Comparison of ENCODE assay signal across 15 cellular contexts in the genomic region with DNA sequence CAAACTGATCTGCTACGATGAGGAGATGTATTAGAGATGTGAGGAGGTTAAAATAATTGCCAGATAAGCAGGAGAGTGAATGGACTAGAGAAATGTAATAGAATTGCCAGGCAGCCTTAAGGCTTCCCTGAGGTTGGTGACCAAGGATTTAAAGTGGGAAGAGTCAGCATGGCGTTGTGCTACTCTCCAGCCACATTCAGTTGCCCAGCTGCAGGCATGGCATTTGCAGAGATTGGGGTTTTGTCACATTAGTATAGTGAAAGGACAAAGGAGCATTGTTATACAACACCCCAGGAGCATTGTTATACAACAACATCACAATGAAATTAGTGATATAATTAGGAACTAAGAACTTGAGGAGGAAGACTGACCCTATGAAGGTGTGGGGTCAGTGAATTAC. TPM values are rescaled to one million over a fixed set of nuclear protein-coding genes. Genes with fewer than 3 reads are reported as not detected.
DNase-seq lines count a peak whose midpoint lies in the region; ATAC-seq and TF ChIP-seq lines count a peak whose summit lies in the region.
"Had no signal": no experiment of that assay in that cellular context is flagged by ENCODE, and none has a peak within 500 bp of the region (broad histone marks: within the 10 kb centered on the region; RNA-seq: fewer than 3 reads in every experiment).

No MANE protein-coding gene starts in this region.

- no peak overlapping the region for H3K4me3 ChIP-seq in GM23338
- H3K4me3 ChIP-seq in fibroblast of lung (replicated peaks in 1 of 4; ENCODE audit: control extremely low read depth in 1 of 4, insufficient read depth in 1 of 4, low read depth in 3 of 4, low read length in 4 of 4): no peak overlapping the region
- no peak overlapping the region for H3K4me3 ChIP-seq in transverse colon
- H3K4me3 ChIP-seq: breast epithelium, gastroesophageal sphincter, tibial artery had no signal

- H2AFZ ChIP-seq in GM23338 (no peak overlapping the region), fibroblast of lung (ENCODE audit: low read length) (no peak overlapping the region)

- TF ChIP-seq POLR2A in transverse colon (IDR thresholded peaks at IDR 0.05): no peak

- DNase-seq in GM23338 (ENCODE audit: low spot score): peak; percentile 35
- DNase-seq in T-helper 17 cell: no peak
- no peak for DNase-seq in fibroblast of lung (ENCODE audit: low read depth in 2 of 2)
- DNase-seq in putamen (ENCODE audit: low spot score): peak; percentile 78
- DNase-seq in activated effector memory CD4-positive, alpha-beta T cell treated with anti-CD3 and anti-CD28 coated beads, Interleukin-2, amount 50 U/mL, for 16 hours: no peak
- DNase-seq in transverse colon: no peak
- DNase-seq in COLO668 (lab: John Stamatoyannopoulos, UW; ENCODE audit: unreplicated experiment): no peak
- DNase-seq: activated effector memory CD4-positive, alpha-beta T cell treated with Interleukin-2 at 50 U/mL for 16 hours; CD4-positive, alpha-beta T cell; NCI-H2171; SHP77 treated with DMSO at 0.1 percent for 48 hours; tibial artery had no signal

- H3K27ac ChIP-seq in GM23338 (ENCODE audit: low read depth) (no peak overlapping the region), fibroblast of lung (ENCODE audit: insufficient read depth, low read length) (no peak overlapping the region), transverse colon (no peak overlapping the region)
- H3K27ac ChIP-seq: gastroesophageal sphincter, tibial artery had no signal

- H3K4me3 Mint-ChIP-seq in GM23338 (no peak overlapping the region), T-helper 17 cell (no peak overlapping the region)
- H3K4me3 Mint-ChIP-seq: CD4-positive, alpha-beta T cell had no signal

- H3K27ac Mint-ChIP-seq in GM23338 (peak overlapping the region; percentile 7; the same call in 1 of the 2 replicates), T-helper 17 cell (peak overlapping the region; percentile 82)
- H3K27ac Mint-ChIP-seq: CD4-positive, alpha-beta T cell had no signal

- in situ Hi-C loops in transverse colon (cut with MboI; ENCODE audit: low pct_ligation_motif_present in 1 of 4, low pct_unique_long_range_greater_than_20kb in 1 of 4, low sequenced_read_pairs in 3 of 4): no loop called here

- no peaks in the 10 kb centered on the region for H3K9me3 Mint-ChIP-seq in GM23338
- H3K9me3 Mint-ChIP-seq: CD4-positive, alpha-beta T cell had no signal

- H3K27me3 ChIP-seq in GM23338 (ENCODE audit: insufficient read depth) (no peaks in the 10 kb centered on the region), fibroblast of lung (ENCODE audit: control insufficient read depth, insufficient read depth, low read length) (no peaks in the 10 kb centered on the region), transverse colon (no peaks in the 10 kb centered on the region)
- H3K27me3 ChIP-seq: breast epithelium, gastroesophageal sphincter, tibial artery had no signal

- H3F3A ChIP-seq in GM23338 (replicated peaks; ENCODE audit: low read depth): no peaks in the 10 kb centered on the region

- H3K4me1 ChIP-seq in GM23338 (ENCODE audit: insufficient read depth) (peaks cover 21% of the 10 kb centered on the region; the same call in 1 of the 2 replicates), fibroblast of lung (ENCODE audit: control insufficient read depth, extremely low read depth, insufficient read depth, low read length) (peaks cover 14% of the 10 kb centered on the region), transverse colon (peaks cover 0 to 15% (median 0%) of the 10 kb centered on the region in 4 donors)
- H3K4me1 ChIP-seq: breast epithelium had no signal

- peaks cover 84% of the 10 kb centered on the region for H3K79me2 ChIP-seq in GM23338 (replicated peaks; ENCODE audit: insufficient read depth)
- peaks cover 77% of the 10 kb centered on the region for H3K79me2 ChIP-seq in fibroblast of lung (ENCODE audit: control insufficient read depth, insufficient read depth, low read length)

- H3K9me3 ChIP-seq in T-helper 17 cell (ENCODE audit: control insufficient read depth, low read length, poor library complexity, severe bottlenecking) (no peaks in the 10 kb centered on the region), fibroblast of lung (ENCODE audit: control insufficient read depth, insufficient read depth, low read depth, low read length) (no peaks in the 10 kb centered on the region), transverse colon (no peaks in the 10 kb centered on the region)
- H3K9me3 ChIP-seq: breast epithelium, gastroesophageal sphincter, tibial artery had no signal

- H3K27me3 Mint-ChIP-seq in GM23338 (ENCODE audit: insufficient read depth, low read depth, poor library complexity) (no peaks in the 10 kb centered on the region), T-helper 17 cell (no peaks in the 10 kb centered on the region)
- H3K27me3 Mint-ChIP-seq: CD4-positive, alpha-beta T cell had no signal

- peaks cover 23% of the 10 kb centered on the region for H3K4me1 Mint-ChIP-seq in GM23338
- H3K4me1 Mint-ChIP-seq in T-helper 17 cell: peaks cover 29% of the 10 kb centered on the region

- no peak for TF ChIP-seq CTCF in GM23338 (conservative IDR thresholded peaks at IDR 0.05; ENCODE audit: low read depth in 2 of 2)
- no peak for TF ChIP-seq CTCF in fibroblast of lung (conservative IDR thresholded peaks at IDR 0.05 in 1 of 2, IDR thresholded peaks at IDR 0.05 in 1 of 2; ENCODE audit: low read depth in 1 of 2, low read length in 2 of 2)
- TF ChIP-seq CTCF in transverse colon (IDR thresholded peaks at IDR 0.05): no peak

- H3K4me2 ChIP-seq in GM23338 (no peak overlapping the region; the same call in 1 of the 2 replicates), fibroblast of lung (ENCODE audit: extremely low read depth, insufficient read depth, low read length) (peak overlapping the region; percentile 45)

- peaks cover 42% of the 10 kb centered on the region for H4K20me1 ChIP-seq in GM23338 (replicated peaks; ENCODE audit: insufficient read depth)
- peaks cover 2% of the 10 kb centered on the region for H4K20me1 ChIP-seq in fibroblast of lung (ENCODE audit: control insufficient read depth, extremely low read depth, insufficient read depth, low read length)

- H3K36me3 ChIP-seq in GM23338 (ENCODE audit: insufficient read depth) (no peaks in the 10 kb centered on the region), fibroblast of lung (ENCODE audit: control insufficient read depth, insufficient read depth, low read length) (peaks cover 4% of the 10 kb centered on the region), transverse colon (peaks cover 0 to 7% (median 0%) of the 10 kb centered on the region in 4 donors)
- H3K36me3 ChIP-seq: breast epithelium had no signal

- intact Hi-C loops in transverse colon (cut with DNase I; ENCODE audit: low total_unique reads): no loop called here

- no peaks in the 10 kb centered on the region for H3K9me2 ChIP-seq in GM23338 (ENCODE audit: insufficient read depth)

- ATAC-seq in GM23338: peak; percentile 84
- no peak for ATAC-seq in T-helper 17 cell
- no peak for ATAC-seq in HG02938 (IDR thresholded peaks at IDR 0.05; ENCODE audit: unreplicated experiment)
- ATAC-seq: gastroesophageal sphincter had no signal

- H3K9ac ChIP-seq in fibroblast of lung (ENCODE audit: insufficient read depth, low read length): no peak overlapping the region

- peaks cover 12% of the 10 kb centered on the region for H3K36me3 Mint-ChIP-seq in GM23338 (ENCODE audit: low read depth)
- peaks cover 7% of the 10 kb centered on the region for H3K36me3 Mint-ChIP-seq in T-helper 17 cell (ENCODE audit: low read depth)

- WGBS in transverse colon (ENCODE audit: low coverage in 1 of 2), 2 donors: 89 to 93% methylated on average over 1 to 2 of the region's 2 CpGs

- no peak for TF ChIP-seq EP300 in transverse colon (IDR thresholded peaks at IDR 0.05; ENCODE audit: low read depth)

TF ChIP-seq in GM23338, 12 proteins besides CTCF, POLR2A, EP300 and RAD21 (continues in another document):
- TF ChIP-seq JUNB (IDR thresholded peaks at IDR 0.05; ENCODE audit: unreplicated experiment) (no peak), NANOG (IDR thresholded peaks at IDR 0.05; ENCODE audit: borderline replicate concordance) (no peak), STAT1 (IDR thresholded peaks at IDR 0.05; ENCODE audit: unreplicated experiment) (no peak), ZNF331 (CRISPR knock-in tag; IDR thresholded peaks at IDR 0.05; ENCODE audit: low read depth) (no peak), ZNF114 (CRISPR knock-in tag; IDR thresholded peaks at IDR 0.05) (no peak), POLR2AphosphoS5 (IDR thresholded peaks at IDR 0.05; ENCODE audit: low read depth) (no peak), EZH2phosphoT487 (IDR thresholded peaks at IDR 0.05; ENCODE audit: unreplicated experiment) (no peak), CREB1 (CRISPR knock-in tag; IDR thresholded peaks at IDR 0.05; ENCODE audit: low read depth) (no peak)
- TF ChIP-seq, protein P1, sequence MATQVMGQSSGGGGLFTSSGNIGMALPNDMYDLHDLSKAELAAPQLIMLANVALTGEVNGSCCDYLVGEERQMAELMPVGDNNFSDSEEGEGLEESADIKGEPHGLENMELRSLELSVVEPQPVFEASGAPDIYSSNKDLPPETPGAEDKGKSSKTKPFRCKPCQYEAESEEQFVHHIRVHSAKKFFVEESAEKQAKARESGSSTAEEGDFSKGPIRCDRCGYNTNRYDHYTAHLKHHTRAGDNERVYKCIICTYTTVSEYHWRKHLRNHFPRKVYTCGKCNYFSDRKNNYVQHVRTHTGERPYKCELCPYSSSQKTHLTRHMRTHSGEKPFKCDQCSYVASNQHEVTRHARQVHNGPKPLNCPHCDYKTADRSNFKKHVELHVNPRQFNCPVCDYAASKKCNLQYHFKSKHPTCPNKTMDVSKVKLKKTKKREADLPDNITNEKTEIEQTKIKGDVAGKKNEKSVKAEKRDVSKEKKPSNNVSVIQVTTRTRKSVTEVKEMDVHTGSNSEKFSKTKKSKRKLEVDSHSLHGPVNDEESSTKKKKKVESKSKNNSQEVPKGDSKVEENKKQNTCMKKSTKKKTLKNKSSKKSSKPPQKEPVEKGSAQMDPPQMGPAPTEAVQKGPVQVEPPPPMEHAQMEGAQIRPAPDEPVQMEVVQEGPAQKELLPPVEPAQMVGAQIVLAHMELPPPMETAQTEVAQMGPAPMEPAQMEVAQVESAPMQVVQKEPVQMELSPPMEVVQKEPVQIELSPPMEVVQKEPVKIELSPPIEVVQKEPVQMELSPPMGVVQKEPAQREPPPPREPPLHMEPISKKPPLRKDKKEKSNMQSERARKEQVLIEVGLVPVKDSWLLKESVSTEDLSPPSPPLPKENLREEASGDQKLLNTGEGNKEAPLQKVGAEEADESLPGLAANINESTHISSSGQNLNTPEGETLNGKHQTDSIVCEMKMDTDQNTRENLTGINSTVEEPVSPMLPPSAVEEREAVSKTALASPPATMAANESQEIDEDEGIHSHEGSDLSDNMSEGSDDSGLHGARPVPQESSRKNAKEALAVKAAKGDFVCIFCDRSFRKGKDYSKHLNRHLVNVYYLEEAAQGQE (IDR thresholded peaks at IDR 0.05; ENCODE audit: unreplicated experiment): no peak

RNA-seq across cellular contexts. Expression of a gene that starts 31.7 kb away (rescaled TPM):
- total RNA-seq in GM23338 (2014; rRNA removed; shearing (Covaris generic)): 69.7 and 75.8 TPM in 2 replicates
- polyA plus RNA-seq in GM23338 (2016; fragmentation: Nextera tagmentation; extraction: Ambion mirVana): 38.2 and 45.9 TPM in 2 replicates
- 100 to 1,000 TPM; 121 to 136 TPM for total RNA-seq in T-helper 17 cell
- total RNA-seq in fibroblast of lung: 93.7 and 119 TPM in 2 replicates
- polyA plus RNA-seq in fibroblast of lung: 76.0 and 76.7 TPM in 2 replicates
- polyA plus RNA-seq in fibroblast of lung (2012): 54.7 and 58.7 TPM in 2 replicates
- polyA minus RNA-seq in fibroblast of lung (ENCODE audit: low replicate concordance): 42.1 and 43.5 TPM in 2 replicates
- 10 to 100 TPM; 61.3 to 98.0 (median 78.8) TPM for total RNA-seq in transverse colon

Comparison
In these comparisons a context has a peak if more than half of its experiments do, and no peak if none do; other contexts are left out.
1. DNase-seq: peak in GM23338 (single experiment) and putamen (single experiment); none in T-helper 17 cell (0 of 3), fibroblast of lung (0 of 2), activated effector memory CD4-positive, alpha-beta T cell treated with anti-CD3 and anti-CD28 coated beads, Interleukin-2, amount 50 U/mL, for 16 hours (single experiment), transverse colon (single experiment) and COLO668 (single experiment).